In genomic region chr1:244837597-244838258, GRCh38 we compare ENCODE assay signal across 9 cellular contexts. TPM values are rescaled to one million over a fixed set of nuclear protein-coding genes. Genes with fewer than 3 reads are reported as not detected.
DNase-seq lines count a peak whose midpoint lies in the region; ATAC-seq and TF ChIP-seq lines count a peak whose summit lies in the region.
"Had no signal": no experiment of that assay in that cellular context is flagged by ENCODE, and none has a peak within 500 bp of the region (broad histone marks: within the 10 kb centered on the region; RNA-seq: fewer than 3 reads in every experiment).

No MANE protein-coding gene starts in this region.

- DNase-seq in cardiac muscle cell (ENCODE audit: low read depth in 1 of 2, low spot score in 1 of 2) (no peak), Right ventricle myocardium superior (no peak), T-cell (no peak), upper lobe of left lung (no peak), Kasumi-1 (lab: John Stamatoyannopoulos, UW) (no peak)
- no peak for DNase-seq in stimulated activated CD4-positive, alpha-beta T cell treated with anti-CD3 and anti-CD28 coated beads, Interleukin-2, amount 100 ng/mL, for 48 hours
- DNase-seq: NCI-H1436 treated with DMSO at 0.1 percent for 48 hours had no signal

- H3K4me3 ChIP-seq in cardiac muscle cell = peak overlapping the region; percentile 57
- peak overlapping the region; percentile 99 for H3K4me3 ChIP-seq in iPS-18a (ENCODE audit: low read length)
- no peak overlapping the region for H3K4me3 ChIP-seq in upper lobe of left lung

- CTCF ChIA-PET in T-cell (lab: Charles Lee) = interaction anchor here (0.6 to 3.1 kb wide), 8 partner anchors 13 to 205 kb away, joined by 3 to 18 read pairs (median 3); partner anchors contain the start of gene HNRNPU (in 1 of the 2)

- H3K9me3 Mint-ChIP-seq in T-cell = peaks cover 0 to 4% (median 0%) of the 10 kb centered on the region in 3 donors

- no peaks in the 10 kb centered on the region for H3K9me3 ChIP-seq in cardiac muscle cell (ENCODE audit: low read depth)
- H3K9me3 ChIP-seq in iPS-18a (ENCODE audit: control insufficient read depth, low read depth, low read length) = no peaks in the 10 kb centered on the region
- no peaks in the 10 kb centered on the region for H3K9me3 ChIP-seq in upper lobe of left lung

- TF ChIP-seq CTCF in cardiac muscle cell (IDR thresholded peaks at IDR 0.05; ENCODE audit: low read depth, low read length) (no peak), upper lobe of left lung (IDR thresholded peaks at IDR 0.05) (no peak)

- H3K27ac ChIP-seq in cardiac muscle cell (peak overlapping the region; percentile 100), iPS-18a (ENCODE audit: low read length) (no peak overlapping the region), upper lobe of left lung (peak overlapping the region in 3 of 4 donors; percentile 18 to 97 (median 45))

- no peak for TF ChIP-seq POLR2A in upper lobe of left lung (IDR thresholded peaks at IDR 0.05)

- H3K9ac ChIP-seq in iPS-18a (ENCODE audit: low read length) = peak overlapping the region; percentile 98

- 84 to 88% methylated on average over 5 of the region's 5 CpGs for WGBS in upper lobe of left lung, 2 donors

- H3K4me1 ChIP-seq in cardiac muscle cell (ENCODE audit: low read depth) (peaks cover 18% of the 10 kb centered on the region), iPS-18a (ENCODE audit: control insufficient read depth, low read depth, low read length) (peaks cover 23% of the 10 kb centered on the region), upper lobe of left lung (peaks cover 23 to 49% (median 29%) of the 10 kb centered on the region in 4 donors)

- ATAC-seq in Right ventricle myocardium superior (ENCODE audit: poor library complexity) = no peak
- no peak for ATAC-seq in T-cell (replicated peaks in 1 of 4)
- ATAC-seq in upper lobe of left lung (ENCODE audit: low FRiP score in 2 of 2) = no peak
- ATAC-seq in HG02938 (IDR thresholded peaks at IDR 0.05; ENCODE audit: unreplicated experiment) = no peak

- H3K27me3 Mint-ChIP-seq in T-cell = no peaks in the 10 kb centered on the region

- H3K36me3 Mint-ChIP-seq in T-cell = peaks cover 47% of the 10 kb centered on the region

- peak overlapping the region; percentile 90 to 98 for H3K27ac Mint-ChIP-seq in T-cell

- TF ChIP-seq EP300 in upper lobe of left lung (IDR thresholded peaks at IDR 0.05) = no peak

- POLR2A ChIA-PET in T-cell (lab: Charles Lee) = interaction anchor here (0.7 to 4.9 kb wide), 9 partner anchors 9 to 129 kb away, joined by 3 to 109 read pairs (median 5); partner anchors contain the start of gene HNRNPU (in 2 of the 2)

- H3K36me3 ChIP-seq in cardiac muscle cell = peaks cover 12% of the 10 kb centered on the region
- peaks cover 24% of the 10 kb centered on the region for H3K36me3 ChIP-seq in iPS-18a (ENCODE audit: control insufficient read depth, low read depth, low read length)
- H3K36me3 ChIP-seq in upper lobe of left lung = peaks cover 3 to 30% (median 6%) of the 10 kb centered on the region in 4 donors

- H3K4me1 Mint-ChIP-seq in T-cell = peaks cover 65 to 70% (median 69%) of the 10 kb centered on the region in 3 donors

- intact Hi-C loops in Right ventricle myocardium superior (cut with DNase I) = loop anchor here (10.0 kb wide), 2 partner anchors 137 to 207 kb away; no protein-coding TSS in a partner anchor

- peak overlapping the region; percentile 9 to 95 (median 17) for H3K4me3 Mint-ChIP-seq in T-cell

- H3K27me3 ChIP-seq in cardiac muscle cell (no peaks in the 10 kb centered on the region), iPS-18a (ENCODE audit: control insufficient read depth, insufficient read depth, low read length) (no peaks in the 10 kb centered on the region), upper lobe of left lung (no peaks in the 10 kb centered on the region)

RNA-seq across cellular contexts. Expression of gene COX20, which starts 2.3 kb away (rescaled TPM):
- 51.2 and 55.8 TPM in 2 replicates for total RNA-seq in cardiac muscle cell
- 68.1 and 104 TPM in 2 replicates for polyA plus RNA-seq in cardiac muscle cell
- total RNA-seq in Right ventricle myocardium superior = 68.7 TPM
- 10 to 100 TPM; 17.0 to 32.0 (median 27.5) TPM for total RNA-seq in T-cell
- 10 to 100 TPM in 5 of 6 donors, 1 to 10 TPM in 1; 9.4 to 35.3 (median 25.6) TPM for total RNA-seq in upper lobe of left lung

RNA-seq across cellular contexts. Expression of gene HNRNPU, which starts 26.6 kb away (rescaled TPM):
- total RNA-seq in cardiac muscle cell (267 and 447 TPM in 2 replicates), Right ventricle myocardium superior (164 TPM), T-cell (100 to 1,000 TPM; 302 to 498 (median 321) TPM), upper lobe of left lung (100 to 1,000 TPM; 213 to 505 (median 304) TPM)
- 345 and 382 TPM in 2 replicates for polyA plus RNA-seq in cardiac muscle cell

Comparison
In these comparisons a context has a peak if more than half of its experiments do, and no peak if none do; other contexts are left out.
1. H3K4me3 ChIP-seq: peak in cardiac muscle cell (single experiment) and iPS-18a (single experiment); none in upper lobe of left lung (0 of 4).